Comparison of ENCODE assay signal across 20 cellular contexts in the genomic region with DNA sequence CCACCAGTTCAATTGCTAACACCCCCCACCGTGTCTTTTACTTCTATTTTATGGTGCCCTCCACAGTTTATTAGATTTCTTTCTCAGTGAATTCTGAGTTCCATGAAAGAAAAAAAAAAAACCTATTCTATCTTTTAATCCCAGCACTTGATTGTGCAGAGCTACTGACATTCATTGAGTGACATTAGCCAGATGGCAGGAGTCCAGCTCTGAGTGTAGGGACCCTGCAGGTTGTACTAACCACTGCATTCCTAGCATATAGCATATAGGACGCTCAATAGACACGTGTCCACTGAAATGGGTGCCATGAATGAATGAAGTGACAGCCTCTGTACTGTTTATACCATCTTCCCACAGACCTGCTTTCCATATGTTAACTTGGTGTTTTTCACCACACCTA.
"Had no signal": no experiment of that assay in that cellular context is flagged by ENCODE, and none has a peak within 500 bp of the region (broad histone marks: within the 10 kb centered on the region; RNA-seq: fewer than 3 reads in every experiment).

No MANE protein-coding gene starts in this region.

- DNase-seq: MV-4-11, NCI-H1048, NCI-H1105, NCI-H1417, NCI-H1436 treated with DMSO at 0.1 percent for 48 hours, NCI-H1694, NCI-H187 treated with DMSO at 0.1 percent for 48 hours, NCI-H2029 treated with DMSO at 0.1 percent for 48 hours, NCI-H2171, NCI-H526, PC-3, SHP77 treated with DMSO at 0.1 percent for 48 hours, SJCRH30, SW 1271, T-cell had no signal

- H3K4me3 ChIP-seq: K562, SJCRH30, SK-N-MC had no signal

- H3K4me2 ChIP-seq: KMS-11 had no signal

- H3K4me1 ChIP-seq: SJCRH30 had no signal

- H3K36me3 ChIP-seq: SJCRH30 had no signal

- H3K9ac ChIP-seq: KMS-11 had no signal

- H3K27ac ChIP-seq: HL-60, KMS-11, RWPE1, SJCRH30, SK-N-MC had no signal
